Comparison of ENCODE assay signal across 8 cellular contexts in the genomic region with DNA sequence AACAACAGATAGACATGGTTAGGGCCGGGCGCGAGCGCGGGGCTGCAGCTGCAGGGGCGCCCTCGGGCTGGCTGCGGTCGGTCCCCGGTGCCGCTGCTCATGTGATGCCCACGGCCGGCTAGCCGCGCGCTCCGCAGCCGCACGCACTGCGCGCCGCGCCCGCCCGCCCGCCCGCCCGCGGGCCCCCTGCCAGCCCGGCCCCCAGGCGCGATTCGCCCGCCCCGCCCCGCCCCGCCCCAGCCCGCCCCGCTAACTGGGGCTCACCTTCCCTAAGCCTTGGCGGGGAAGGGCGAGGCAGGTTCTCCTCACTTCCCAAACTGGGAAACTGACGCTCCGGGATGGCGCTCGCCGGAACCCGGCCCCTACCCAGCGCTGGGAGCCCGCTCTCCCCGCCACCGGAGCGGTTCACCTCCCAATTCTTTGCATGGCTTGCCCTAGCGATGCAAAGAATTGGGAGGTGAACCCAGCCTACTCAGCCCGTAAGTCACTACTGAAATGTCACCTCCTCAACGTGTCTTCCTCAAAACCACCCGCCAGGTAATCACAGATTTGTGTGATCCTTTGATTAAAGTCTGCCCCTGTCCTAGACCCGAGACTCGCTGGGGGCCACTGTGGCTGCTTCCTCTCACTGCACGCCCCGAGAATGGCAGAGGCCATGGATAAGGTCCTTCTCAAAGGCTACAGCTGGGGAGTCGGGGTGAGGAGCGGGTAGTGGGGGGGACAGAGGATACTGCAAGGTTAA.
DNase-seq lines count a peak whose midpoint lies in the region; ATAC-seq, FAIRE-seq and TF ChIP-seq lines count a peak whose summit lies in the region.

No MANE protein-coding gene starts in this region.

- 4 to 6% methylated on average over 17 to 53 of the region's 62 CpGs for WGBS in endodermal cell (ENCODE audit: insufficient coverage in 1 of 2, insufficient read length in 1 of 2), 2 experiments

- no peak for FAIRE-seq in H54 (lab: Jason Lieb, UNC)

- no peaks in the 10 kb centered on the region for H3K79me2 ChIP-seq in parathyroid adenoma

- peak; percentile 29 for ATAC-seq in HG02885 (IDR thresholded peaks at IDR 0.05; ENCODE audit: poor library complexity, unreplicated experiment)

- H2AFZ ChIP-seq in parathyroid adenoma = peak overlapping the region; percentile 31

- H3K9me3 ChIP-seq in endodermal cell (ENCODE audit: control insufficient read depth, low read length) (no peaks in the 10 kb centered on the region), parathyroid adenoma (ENCODE audit: control insufficient read depth, low read length) (no peaks in the 10 kb centered on the region)

- H3K27ac ChIP-seq in endodermal cell (ENCODE audit: low read depth, low read length) (no peak overlapping the region), parathyroid adenoma (no peak overlapping the region)

- H3K27me3 Mint-ChIP-seq in endodermal cell (ENCODE audit: insufficient read depth) = peaks cover 46% of the 10 kb centered on the region

- peak overlapping the region; percentile 57 for H3K4me3 Mint-ChIP-seq in endodermal cell

- H3K4me1 ChIP-seq in endodermal cell (ENCODE audit: control insufficient read depth, insufficient read depth, low read length) (peaks cover 6% of the 10 kb centered on the region), parathyroid adenoma (peaks cover 3% of the 10 kb centered on the region)

- H3K36me3 Mint-ChIP-seq in endodermal cell (ENCODE audit: low read depth) = no peaks in the 10 kb centered on the region

- H3K4me3 ChIP-seq in endodermal cell (ENCODE audit: low read length) = peak overlapping the region; percentile 71
- H3K4me3 ChIP-seq in parathyroid adenoma (ENCODE audit: low read depth, low read length) = no peak overlapping the region

- DNase-seq in NCI-H748 (lab: John Stamatoyannopoulos, UW; ENCODE audit: unreplicated experiment) = peak; percentile 40
- DNase-seq in NCI-H748 treated with DMSO at 0.1 percent for 48 hours (lab: John Stamatoyannopoulos, UW) = no peak
- peak; percentile 42 for DNase-seq in activated CD4-positive, CD25-positive, alpha-beta regulatory T cell treated with anti-CD3 and anti-CD28 coated beads, Interleukin-2, amount 50 U/mL, for 72 hours
- peak; percentile 60 for DNase-seq in endodermal cell
- no peak for DNase-seq in H54 (ENCODE audit: insufficient read length, low spot score)
- no peak for DNase-seq in NCI-H128 (lab: John Stamatoyannopoulos, UW; ENCODE audit: unreplicated experiment)

- peaks cover 9% of the 10 kb centered on the region for H3K4me1 Mint-ChIP-seq in endodermal cell

- no peak overlapping the region for H3K4me2 ChIP-seq in parathyroid adenoma (ENCODE audit: low read length)

- H3K9me3 Mint-ChIP-seq in endodermal cell = no peaks in the 10 kb centered on the region

- no peak for TF ChIP-seq POLR2A in H54 (IDR thresholded peaks at IDR 0.05; ENCODE audit: low read depth, low read length)

- TF ChIP-seq CTCF in endodermal cell (conservative IDR thresholded peaks at IDR 0.05) = no peak
- TF ChIP-seq CTCF in parathyroid adenoma (IDR thresholded peaks at IDR 0.05) = no peak

- no peak overlapping the region for H3K27ac Mint-ChIP-seq in endodermal cell

- H3K36me3 ChIP-seq in endodermal cell (ENCODE audit: control insufficient read depth, insufficient read depth, low read length) (no peaks in the 10 kb centered on the region), parathyroid adenoma (ENCODE audit: control insufficient read depth, insufficient read depth, low read length) (no peaks in the 10 kb centered on the region)

- H3K27me3 ChIP-seq in endodermal cell (ENCODE audit: control insufficient read depth, insufficient read depth, low read length, poor library complexity, severe bottlenecking) = peaks cover 37% of the 10 kb centered on the region
- no peaks in the 10 kb centered on the region for H3K27me3 ChIP-seq in parathyroid adenoma (ENCODE audit: control insufficient read depth, insufficient read depth, low read length)

- H3K9ac ChIP-seq in endodermal cell (ENCODE audit: extremely low read depth, low read length, poor library complexity, severe bottlenecking) (no peak overlapping the region), parathyroid adenoma (no peak overlapping the region)

Comparison
In these comparisons a context has a peak if more than half of its experiments do, and no peak if none do; other contexts are left out.
1. DNase-seq: peak in NCI-H748 (single experiment), activated CD4-positive, CD25-positive, alpha-beta regulatory T cell treated with anti-CD3 and anti-CD28 coated beads, Interleukin-2, amount 50 U/mL, for 72 hours (single experiment) and endodermal cell (single experiment); none in NCI-H748 treated with DMSO at 0.1 percent for 48 hours (single experiment), H54 (single experiment) and NCI-H128 (single experiment).